In genomic region chr7:5045558-5046396, GRCh38 we compare ENCODE assay signal across 8 cellular contexts. TPM values are rescaled to one million over a fixed set of nuclear protein-coding genes. Genes with fewer than 3 reads are reported as not detected.
DNase-seq lines count a peak whose midpoint lies in the region; ATAC-seq and TF ChIP-seq lines count a peak whose summit lies in the region.

RBAK (plus strand) TSS chr7:5045860; CDS start chr7:5048077, 2,217 bp downstream.

- no peaks in the 10 kb centered on the region for H3K27me3 ChIP-seq in mononuclear cell (ENCODE audit: insufficient read depth, low read length)

- H3K4me3 ChIP-seq in OCI-LY7 (ENCODE audit: low read depth, low read length, poor library complexity, severe bottlenecking) = peak within 1 kb of the TSS; percentile 86
- peak within 1 kb of the TSS; percentile 73 for H3K4me3 ChIP-seq in epithelial cell of esophagus (ENCODE audit: low read length)
- peak within 1 kb of the TSS; percentile 76 for H3K4me3 ChIP-seq in mononuclear cell (ENCODE audit: low read length)

- H3K4me1 ChIP-seq in OCI-LY7 (ENCODE audit: insufficient read depth, low read length, poor library complexity, severe bottlenecking) = peaks cover 13% of the 10 kb centered on the region
- peaks cover 8% of the 10 kb centered on the region for H3K4me1 ChIP-seq in mononuclear cell (ENCODE audit: insufficient read depth, low read length)

- peaks cover 17% of the 10 kb centered on the region for H3K79me2 ChIP-seq in OCI-LY7 (ENCODE audit: insufficient read depth, low read depth, low read length)

- no peaks in the 10 kb centered on the region for H3K9me2 ChIP-seq in OCI-LY7 (ENCODE audit: insufficient read depth, low read length)

- H3K9me3 ChIP-seq in OCI-LY7 (ENCODE audit: low read length) = peaks cover 3% of the 10 kb centered on the region; the same call in 1 of the 2 replicates
- H3K9me3 ChIP-seq in mononuclear cell (ENCODE audit: low read depth, low read length) = no peaks in the 10 kb centered on the region

- BruUV-seq in OCI-LY7 (replicated peaks; lab: Mats Ljungman, UMichigan) = no TSS peak

- H3K4me2 ChIP-seq in OCI-LY7 (ENCODE audit: low read length) = peak within 1 kb of the TSS; percentile 79

- ATAC-seq in GM21526 (IDR thresholded peaks at IDR 0.05; ENCODE audit: low FRiP score, unreplicated experiment) = peak; percentile 99

- intact Hi-C loops in OCI-LY7 (cut with micrococcal nuclease; ENCODE audit: unreplicated experiment) = loop anchor here (1.0 kb wide), 1 partner anchor 72 kb away; no protein-coding TSS in a partner anchor

- POLR2A ChIA-PET in OCI-LY7 (lab: Charles Lee) = interaction anchor here (0.6 kb wide), 2 partner anchors 284 to 1938 kb away, joined by 3 read pairs; no protein-coding TSS in a partner anchor

- H2AFZ ChIP-seq in OCI-LY7 (ENCODE audit: low read length) = peak within 1 kb of the TSS; percentile 82

- H4K20me1 ChIP-seq in OCI-LY7 (ENCODE audit: insufficient read depth, low read length) = no peaks in the 10 kb centered on the region

- no peak for TF ChIP-seq CTCF in OCI-LY7 (conservative IDR thresholded peaks at IDR 0.05; ENCODE audit: low read length)
- TF ChIP-seq CTCF in epithelial cell of esophagus (IDR thresholded peaks at IDR 0.05; ENCODE audit: insufficient read depth, low read depth, low read length, missing control alignments) = no peak

- CTCF ChIA-PET in OCI-LY7 (lab: Charles Lee; ENCODE audit: unreplicated experiment) = interaction anchor here (0.8 kb wide), 1 partner anchor 72 kb away, joined by 3 read pairs; no protein-coding TSS in a partner anchor

- peak within 1 kb of the TSS; percentile 13 for H3K27ac ChIP-seq in OCI-LY7 (ENCODE audit: low read depth, low read length, poor library complexity, severe bottlenecking)

- DNase-seq in DMS 273 treated with DMSO at 0.1 percent for 48 hours (lab: John Stamatoyannopoulos, UW) (peak; percentile 90), HuH-7 (ENCODE audit: low spot score) (peak; percentile 83), OCI-LY7 (ENCODE audit: low spot score) (peak; percentile 98), activated T-cell treated with anti-CD3 and anti-CD28 coated beads for 1 hour (ENCODE audit: low read depth) (peak; percentile 84), epithelial cell of esophagus (ENCODE audit: low read depth) (peak; percentile 93)
- peak; percentile 82 to 90 for DNase-seq in stimulated activated CD8-positive, alpha-beta memory T cell treated with anti-CD3 and anti-CD28 coated beads, Interleukin-2, amount 100 ng/mL, for 48 hours (ENCODE audit: low read depth in 2 of 2)

- H3K36me3 ChIP-seq in OCI-LY7 (ENCODE audit: insufficient read depth, low read length) = peaks cover 26% of the 10 kb centered on the region

RNA-seq across cellular contexts. Expression of gene RBAK, which starts in this region (rescaled TPM):
- 7.4 and 9.5 TPM in 2 replicates for total RNA-seq in OCI-LY7 (2014; rRNA removed; shearing (Covaris generic))
- 16.0 and 18.5 TPM in 2 replicates for total RNA-seq in OCI-LY7 (2022)
- total RNA-seq in mononuclear cell = 15.0 TPM

Comparison
In these comparisons a context has a peak if more than half of its experiments do, and no peak if none do; other contexts are left out.
1. Peak in every context shown above with its lines: DNase-seq, ATAC-seq, H3K4me3 ChIP-seq and H3K27ac ChIP-seq.